In genomic region chr1:55006931-55007330, GRCh38 we compare ENCODE assay signal across 35 cellular contexts. TPM values are rescaled to one million over a fixed set of nuclear protein-coding genes. Genes with fewer than 3 reads are reported as not detected.
"Had no signal": no experiment of that assay in that cellular context is flagged by ENCODE, and none has a peak within 500 bp of the region (broad histone marks: within the 10 kb centered on the region; RNA-seq: fewer than 3 reads in every experiment).

No MANE protein-coding gene starts in this region.

- H3K9me3 ChIP-seq: adrenal gland, gastrocnemius medialis, heart left ventricle had no signal

- H3K4me3 ChIP-seq: adrenal gland, coronary artery, dorsolateral prefrontal cortex, esophagus muscularis mucosa, gastrocnemius medialis, heart left ventricle had no signal

- DNase-seq: activated CD4-positive, alpha-beta memory T cell treated with anti-CD3 and anti-CD28 coated beads for 36 hours; activated CD4-positive, alpha-beta T cell treated with anti-CD3 and anti-CD28 coated beads for 36 hours; activated CD4-positive, alpha-beta T cell treated with anti-CD3 and anti-CD28 coated beads, Interleukin-2, amount 10 ng/mL, durations not matched to agents 24 days and 14 days; activated CD4-positive, CD25-positive, alpha-beta regulatory T cell; activated CD4-positive, CD25-positive, alpha-beta regulatory T cell treated with anti-CD3 and anti-CD28 coated beads, Interleukin-2, amount 50 U/mL, for 72 hours; activated CD8-positive, alpha-beta memory T cell treated with anti-CD3 and anti-CD28 coated beads, Interleukin-2, amount 10 ng/mL, durations not matched to agents 7 days and 5 days; activated CD8-positive, alpha-beta memory T cell treated with anti-CD3 and anti-CD28 coated beads, Interleukin-2, amount 50 U/mL, for 4 hours; activated CD8-positive, alpha-beta T cell treated with anti-CD3 and anti-CD28 coated beads, Interleukin-2, amount 10 ng/mL, durations not matched to agents 7 days and 5 days; activated effector memory CD4-positive, alpha-beta T cell treated with anti-CD3 and anti-CD28 coated beads, Interleukin-2, amount 50 U/mL, for 16 hours; activated naive CD4-positive, alpha-beta T cell treated with anti-CD3 and anti-CD28 coated beads for 36 hours; activated naive CD8-positive, alpha-beta T cell treated with anti-CD3 and anti-CD28 coated beads for 36 hours; activated naive CD8-positive, alpha-beta T cell treated with anti-CD3 and anti-CD28 coated beads, Interleukin-2, amount 50 U/mL, for 24 hours; activated T-cell treated with anti-CD3 and anti-CD28 coated beads, Interleukin-2, amount 50 U/mL, for 1 hour; activated T-cell treated with anti-CD3 and anti-CD28 coated beads, Interleukin-2, amount 50 U/mL, for 48 hours; adrenal gland; amygdala; effector memory CD4-positive, alpha-beta T cell; endodermal cell; erythroblast; gastrocnemius medialis; glutamatergic neuron; heart left ventricle; T-helper 2 cell had no signal

- H3K36me3 ChIP-seq: adrenal gland, brain microvascular endothelial cell, esophagus muscularis mucosa, gastrocnemius medialis, heart left ventricle had no signal

- H3K27me3 ChIP-seq: adrenal gland, brain microvascular endothelial cell, esophagus muscularis mucosa, gastrocnemius medialis, heart left ventricle had no signal

- ATAC-seq: activated CD4-positive, alpha-beta T cell treated with anti-CD3 and anti-CD28 coated beads for 36 hours; activated CD8-positive, alpha-beta memory T cell treated with anti-CD3 and anti-CD28 coated beads, Interleukin-2, amount 10 ng/mL, durations not matched to agents 7 days and 5 days; activated CD8-positive, alpha-beta T cell treated with anti-CD3 and anti-CD28 coated beads, Interleukin-2, amount 10 ng/mL, durations not matched to agents 7 days and 5 days; activated naive CD8-positive, alpha-beta T cell treated with anti-CD3 and anti-CD28 coated beads, Interleukin-2, amount 50 U/mL, for 24 hours; gastrocnemius medialis; heart left ventricle had no signal

- H3K27ac ChIP-seq: adrenal gland, brain microvascular endothelial cell, coronary artery, dorsolateral prefrontal cortex, esophagus muscularis mucosa, foreskin keratinocyte, gastrocnemius medialis, heart left ventricle had no signal

- H3K4me1 ChIP-seq: adrenal gland, esophagus muscularis mucosa, foreskin keratinocyte, gastrocnemius medialis, heart left ventricle had no signal

RNA-seq across cellular contexts. Expression of gene BSND, which starts 8.2 kb away (rescaled TPM):
- total RNA-seq: activated CD4-positive, alpha-beta memory T cell treated with anti-CD3 and anti-CD28 coated beads for 36 hours; activated CD4-positive, alpha-beta T cell treated with anti-CD3 and anti-CD28 coated beads for 36 hours; activated CD4-positive, alpha-beta T cell treated with anti-CD3 and anti-CD28 coated beads, Interleukin-2, amount 10 ng/mL, durations not matched to agents 24 days and 14 days; activated CD8-positive, alpha-beta memory T cell treated with anti-CD3 and anti-CD28 coated beads for 36 hours; activated naive CD4-positive, alpha-beta T cell treated with anti-CD3 and anti-CD28 coated beads for 36 hours; activated naive CD8-positive, alpha-beta T cell treated with anti-CD3 and anti-CD28 coated beads for 36 hours; activated T-helper 1 cell treated with anti-CD3 and anti-CD28 coated beads, Interleukin-12 subunit alpha, Interleukin-12 subunit beta, Interleukin-2, Interleukin-4 antibody, amounts not matched to agents 30 ng/mL and 10 ng/mL and 1 ng/mL, durations not matched to agents 14 hours and 24 hours and 36 hours; activated T-helper 2 cell treated with anti-CD3 and anti-CD28 coated beads, Interferon-gamma antibody, Interleukin-2, Interleukin-4, amounts not matched to agents 10 μg/mL and 5 μg/mL and 100 μg/mL, durations not matched to agents 14 hours and 24 hours and 36 hours; adrenal gland; astrocyte; bronchial epithelial cell; cardiac septum; esophagus muscularis mucosa; foreskin keratinocyte; gastrocnemius medialis; heart left ventricle; T-helper 1 cell treated with Interleukin-12 subunit alpha and Interleukin-12 subunit beta and Interleukin-4 antibody, amounts not matched to agents 30 ng/mL and 1 ng/mL, for 36 hours had no signal
- polyA plus RNA-seq: foreskin keratinocyte, heart left ventricle had no signal

RNA-seq across cellular contexts. Expression of gene TMEM61, which starts 26.5 kb away (rescaled TPM):
- total RNA-seq: activated CD4-positive, alpha-beta memory T cell treated with anti-CD3 and anti-CD28 coated beads for 36 hours; activated CD4-positive, alpha-beta T cell treated with anti-CD3 and anti-CD28 coated beads for 36 hours; activated CD4-positive, alpha-beta T cell treated with anti-CD3 and anti-CD28 coated beads, Interleukin-2, amount 10 ng/mL, durations not matched to agents 24 days and 14 days; activated CD8-positive, alpha-beta memory T cell treated with anti-CD3 and anti-CD28 coated beads for 36 hours; activated CD8-positive, alpha-beta memory T cell treated with anti-CD3 and anti-CD28 coated beads, Interleukin-2, amount 10 ng/mL, durations not matched to agents 7 days and 5 days; activated CD8-positive, alpha-beta T cell treated with anti-CD3 and anti-CD28 coated beads, Interleukin-2, amount 10 ng/mL, durations not matched to agents 7 days and 5 days; activated naive CD4-positive, alpha-beta T cell treated with anti-CD3 and anti-CD28 coated beads for 36 hours; activated naive CD8-positive, alpha-beta T cell treated with anti-CD3 and anti-CD28 coated beads for 36 hours; activated T-helper 1 cell treated with anti-CD3 and anti-CD28 coated beads, Interleukin-12 subunit alpha, Interleukin-12 subunit beta, Interleukin-2, Interleukin-4 antibody, amounts not matched to agents 30 ng/mL and 10 ng/mL and 1 ng/mL, durations not matched to agents 14 hours and 24 hours and 36 hours; astrocyte; cardiac septum; endodermal cell; T-helper 1 cell treated with Interleukin-12 subunit alpha and Interleukin-12 subunit beta and Interleukin-4 antibody, amounts not matched to agents 30 ng/mL and 1 ng/mL, for 36 hours had no signal
- polyA plus RNA-seq: heart left ventricle had no signal

RNA-seq across cellular contexts. Expression of gene PCSK9, which starts 32.4 kb away (rescaled TPM):
- total RNA-seq: activated CD4-positive, alpha-beta memory T cell treated with anti-CD3 and anti-CD28 coated beads for 36 hours; activated CD4-positive, alpha-beta T cell treated with anti-CD3 and anti-CD28 coated beads for 36 hours; activated CD4-positive, alpha-beta T cell treated with anti-CD3 and anti-CD28 coated beads, Interleukin-2, amount 10 ng/mL, durations not matched to agents 24 days and 14 days; activated CD8-positive, alpha-beta memory T cell treated with anti-CD3 and anti-CD28 coated beads for 36 hours; activated CD8-positive, alpha-beta T cell treated with anti-CD3 and anti-CD28 coated beads, Interleukin-2, amount 10 ng/mL, durations not matched to agents 7 days and 5 days; activated naive CD4-positive, alpha-beta T cell treated with anti-CD3 and anti-CD28 coated beads for 36 hours; activated naive CD8-positive, alpha-beta T cell treated with anti-CD3 and anti-CD28 coated beads for 36 hours; activated T-helper 1 cell treated with anti-CD3 and anti-CD28 coated beads, Interleukin-12 subunit alpha, Interleukin-12 subunit beta, Interleukin-2, Interleukin-4 antibody, amounts not matched to agents 30 ng/mL and 10 ng/mL and 1 ng/mL, durations not matched to agents 14 hours and 24 hours and 36 hours; cardiac septum; T-helper 1 cell treated with Interleukin-12 subunit alpha and Interleukin-12 subunit beta and Interleukin-4 antibody, amounts not matched to agents 30 ng/mL and 1 ng/mL, for 36 hours had no signal
